14 cellular contexts compared by ENCODE assay signal in genomic region chr6:167441653-167442644, GRCh38.
DNase-seq lines count a peak whose midpoint lies in the region; ATAC-seq and TF ChIP-seq lines count a peak whose summit lies in the region.
"Had no signal": no experiment of that assay in that cellular context is flagged by ENCODE, and none has a peak within 500 bp of the region (broad histone marks: within the 10 kb centered on the region; RNA-seq: fewer than 3 reads in every experiment).

No MANE protein-coding gene starts in this region.

- peaks cover 6% of the 10 kb centered on the region for H3K79me1 ChIP-seq in neuronal stem cell (ENCODE audit: low read depth, low read length)

- H3K4me3 ChIP-seq in HAP-1 (no peak overlapping the region), hepatocyte (no peak overlapping the region), neuronal stem cell (ENCODE audit: low read length in 2 of 2) (peak overlapping the region in 1 of 2 donors; percentile 42), breast epithelium (no peak overlapping the region)
- H3K4me3 ChIP-seq: BLaER1 treated with 17β-estradiol and CSF1 and Interleukin-3, amounts not matched to agents 10 nM and 100 nM; heart left ventricle had no signal

- no peak overlapping the region for H3K23ac ChIP-seq in neuronal stem cell (ENCODE audit: low read depth, low read length, poor library complexity)

- H3K4me1 ChIP-seq in HAP-1, result peaks cover 41% of the 10 kb centered on the region
- peaks cover 24% of the 10 kb centered on the region for H3K4me1 ChIP-seq in hepatocyte (ENCODE audit: insufficient read depth)
- H3K4me1 ChIP-seq in neuronal stem cell (ENCODE audit: control insufficient read depth in 2 of 2, insufficient read depth in 1 of 2, low read depth in 1 of 2, low read length in 2 of 2), result peaks cover 18 to 24% of the 10 kb centered on the region in 2 donors
- H3K4me1 ChIP-seq in breast epithelium, result no peaks in the 10 kb centered on the region

- peak overlapping the region; percentile 15 for H3K18ac ChIP-seq in neuronal stem cell (ENCODE audit: low read length)

- H3K36me3 ChIP-seq in HAP-1 (replicated peaks) (no peaks in the 10 kb centered on the region), hepatocyte (replicated peaks; ENCODE audit: insufficient read depth, low read depth) (no peaks in the 10 kb centered on the region), neuronal stem cell (replicated peaks in 1 of 2; ENCODE audit: control insufficient read depth in 2 of 2, insufficient read depth in 2 of 2, low read length in 2 of 2) (peaks cover 0 to 6% of the 10 kb centered on the region in 2 donors), breast epithelium (no peaks in the 10 kb centered on the region)
- H3K36me3 ChIP-seq: BLaER1 treated with 17β-estradiol and CSF1 and Interleukin-3, amounts not matched to agents 10 nM and 100 nM; heart left ventricle had no signal

- no peaks in the 10 kb centered on the region for H3K9me3 ChIP-seq in HAP-1
- H3K9me3 ChIP-seq in hepatocyte (ENCODE audit: low read depth), result no peaks in the 10 kb centered on the region
- H3K9me3 ChIP-seq in neuronal stem cell (replicated peaks in 1 of 2; ENCODE audit: control insufficient read depth in 2 of 2, insufficient read depth in 1 of 2, low read depth in 1 of 2, low read length in 2 of 2), result peaks cover 3 to 12% of the 10 kb centered on the region in 2 donors
- no peaks in the 10 kb centered on the region for H3K9me3 ChIP-seq in breast epithelium
- H3K9me3 ChIP-seq: BLaER1 treated with 17β-estradiol and CSF1 and Interleukin-3, amounts not matched to agents 10 nM and 100 nM; heart left ventricle had no signal

- no peaks in the 10 kb centered on the region for H3K9me2 ChIP-seq in hepatocyte (replicated peaks; ENCODE audit: insufficient read depth)

- no peak overlapping the region for H3K4me3 Mint-ChIP-seq in effector memory CD8-positive, alpha-beta T cell
- H3K4me3 Mint-ChIP-seq: T-helper 17 cell had no signal

- H3K27ac Mint-ChIP-seq in effector memory CD8-positive, alpha-beta T cell, result no peak overlapping the region
- H3K27ac Mint-ChIP-seq: activated T-helper 2 cell treated with anti-CD3 and anti-CD28 coated beads, Interferon-gamma antibody, Interleukin-2, Interleukin-4, amounts not matched to agents 10 μg/mL and 5 μg/mL and 100 μg/mL, durations not matched to agents 14 hours and 24 hours and 36 hours; T-helper 17 cell had no signal

- H2BK120ac ChIP-seq in neuronal stem cell (ENCODE audit: low read depth, low read length), result no peak overlapping the region

- H4K91ac ChIP-seq in neuronal stem cell (ENCODE audit: low read depth, low read length, poor library complexity), result peak overlapping the region; percentile 34

- TF ChIP-seq POLR2A in breast epithelium (IDR thresholded peaks at IDR 0.05), result no peak

- intact Hi-C loops in breast epithelium (cut with DNase I; ENCODE audit: low total_unique reads), result no loop called here

- H2AFZ ChIP-seq in hepatocyte (peak overlapping the region; percentile 67), neuronal stem cell (ENCODE audit: low read length) (peak overlapping the region; percentile 77)

- no peak overlapping the region for H3K9ac ChIP-seq in neuronal stem cell (ENCODE audit: low read depth, low read length, poor library complexity)
- H3K9ac ChIP-seq: BLaER1 treated with 17β-estradiol and CSF1 and Interleukin-3, amounts not matched to agents 10 nM and 100 nM had no signal

- no peaks in the 10 kb centered on the region for H3K27me3 ChIP-seq in HAP-1 (ENCODE audit: low read depth)
- H3K27me3 ChIP-seq in hepatocyte, result no peaks in the 10 kb centered on the region
- H3K27me3 ChIP-seq in neuronal stem cell (ENCODE audit: control insufficient read depth in 3 of 3, insufficient read depth in 3 of 3, low read depth in 1 of 3, low read length in 3 of 3), result no peaks in the 10 kb centered on the region
- no peaks in the 10 kb centered on the region for H3K27me3 ChIP-seq in breast epithelium
- H3K27me3 ChIP-seq: BLaER1 treated with 17β-estradiol and CSF1 and Interleukin-3, amounts not matched to agents 10 nM and 100 nM; heart left ventricle had no signal

- H3K14ac ChIP-seq in neuronal stem cell (ENCODE audit: low read length), result no peak overlapping the region

- no peaks in the 10 kb centered on the region for H4K20me1 ChIP-seq in hepatocyte (ENCODE audit: insufficient read depth, poor library complexity, severe bottlenecking)
- H4K20me1 ChIP-seq: BLaER1 treated with 17β-estradiol and CSF1 and Interleukin-3, amounts not matched to agents 10 nM and 100 nM had no signal

- no peak overlapping the region for H4K8ac ChIP-seq in neuronal stem cell (ENCODE audit: low read depth, low read length)

- H3K27ac ChIP-seq in hepatocyte, result no peak overlapping the region
- peak overlapping the region; percentile 100 for H3K27ac ChIP-seq in neuronal stem cell (replicated peaks; ENCODE audit: low read length)
- H3K27ac ChIP-seq in breast epithelium, result no peak overlapping the region
- H3K27ac ChIP-seq: BLaER1 treated with 17β-estradiol and CSF1 and Interleukin-3, amounts not matched to agents 10 nM and 100 nM had no signal

- no peak overlapping the region for H2BK5ac ChIP-seq in neuronal stem cell (ENCODE audit: low read length)

- H2BK12ac ChIP-seq in neuronal stem cell (ENCODE audit: low read length), result no peak overlapping the region

- H3K4me2 ChIP-seq in hepatocyte (peak overlapping the region; percentile 53), neuronal stem cell (ENCODE audit: insufficient read depth, low read length, poor library complexity, severe bottlenecking) (peak overlapping the region; percentile 26)

- no peaks in the 10 kb centered on the region for H3K79me2 ChIP-seq in hepatocyte

- H3K9me3 Mint-ChIP-seq in effector memory CD8-positive, alpha-beta T cell, result no peaks in the 10 kb centered on the region
- H3K9me3 Mint-ChIP-seq: activated T-helper 2 cell treated with anti-CD3 and anti-CD28 coated beads, Interferon-gamma antibody, Interleukin-2, Interleukin-4, amounts not matched to agents 10 μg/mL and 5 μg/mL and 100 μg/mL, durations not matched to agents 14 hours and 24 hours and 36 hours had no signal

- WGBS in hepatocyte (ENCODE audit: low lambda C conversion rate, missing lambda C conversion rate), result 34% methylated on average over 19 of the region's 19 CpGs
- no CpG with 5 or more reads among the region's 19 CpGs for whole genome bisulfite sequencing in neuronal stem cell (ENCODE audit: extremely low coverage in 2 of 2, insufficient read length in 2 of 2, insufficient replicate concordance in 1 of 2), 2 donors

- no peak overlapping the region for H2AK5ac ChIP-seq in neuronal stem cell (ENCODE audit: low read depth, low read length)

- DNase-seq in HAP-1 (ENCODE audit: low spot score in 2 of 2) (peak; percentile 91 to 99), NCI-H2227 (lab: John Stamatoyannopoulos, UW; ENCODE audit: unreplicated experiment) (peak; percentile 17), hepatocyte (ENCODE audit: low spot score) (peak; percentile 30), neuronal stem cell (ENCODE audit: low spot score) (peak; percentile 95), hippocampal formation (lab: John Stamatoyannopoulos, UW) (no peak), breast epithelium (ENCODE audit: low spot score in 2 of 2) (no peak)
- DNase-seq in effector memory CD8-positive, alpha-beta T cell, result no peak
- DNase-seq: GF-D8, heart left ventricle, Kasumi-1, T-helper 17 cell had no signal

- H3K27me3 Mint-ChIP-seq in effector memory CD8-positive, alpha-beta T cell, result peaks cover 16 to 32% of the 10 kb centered on the region in 2 donors

- no peak overlapping the region for H2BK15ac ChIP-seq in neuronal stem cell (ENCODE audit: low read length)

- no peak overlapping the region for H3K4ac ChIP-seq in neuronal stem cell (ENCODE audit: low read length)

- in situ Hi-C loops in HAP-1 (cut with MboI; ENCODE audit: low sequenced_read_pairs), result no loop called here

- ATAC-seq in HG03439 (IDR thresholded peaks at IDR 0.05; ENCODE audit: unreplicated experiment), result no peak
- no peak for ATAC-seq in effector memory CD8-positive, alpha-beta T cell (replicated peaks)
- ATAC-seq: T-helper 17 cell had no signal

- H3K4me1 Mint-ChIP-seq in effector memory CD8-positive, alpha-beta T cell (ENCODE audit: low read depth in 2 of 2), result no peaks in the 10 kb centered on the region

- H3K36me3 Mint-ChIP-seq in effector memory CD8-positive, alpha-beta T cell (ENCODE audit: insufficient read depth), result no peaks in the 10 kb centered on the region

- no peak for TF ChIP-seq CTCF in hepatocyte (IDR thresholded peaks at IDR 0.05; ENCODE audit: poor library complexity)
- TF ChIP-seq CTCF in breast epithelium (IDR thresholded peaks at IDR 0.05), result no peak

Comparison
In these comparisons a context has a peak if more than half of its experiments do, and no peak if none do; other contexts are left out.
1. DNase-seq: peak in HAP-1 (2 of 2), NCI-H2227 (single experiment), hepatocyte (single experiment) and neuronal stem cell (single experiment); none in hippocampal formation (0 of 2), effector memory CD8-positive, alpha-beta T cell (0 of 3) and breast epithelium (0 of 2).